17 cellular contexts compared by ENCODE assay signal in genomic region chr16:49883111-49883829, GRCh38. TPM values are rescaled to one million over a fixed set of nuclear protein-coding genes. Genes with fewer than 3 reads are reported as not detected.
"Had no signal": no experiment of that assay in that cellular context is flagged by ENCODE, and none has a peak within 500 bp of the region (broad histone marks: within the 10 kb centered on the region; RNA-seq: fewer than 3 reads in every experiment).

No MANE protein-coding gene starts in this region.

- H3K4me2 ChIP-seq: smooth muscle cell had no signal

- H3K27me3 ChIP-seq: body of pancreas, gastrocnemius medialis had no signal

- H3K36me3 Mint-ChIP-seq: natural killer cell treated with Interleukin-12 subunit alpha and Interleukin-12 subunit beta and Interleukin-15 and Interleukin-18, amount 100 ng/mL, for 72 hours; type B pancreatic cell had no signal

- ATAC-seq: activated T-cell treated with anti-CD3 and anti-CD28 coated beads, Interleukin-2, amount 50 U/mL, for 4 hours; gastrocnemius medialis; natural killer cell treated with Interleukin-12 subunit alpha and Interleukin-12 subunit beta and Interleukin-15 and Interleukin-18, amount 100 ng/mL, for 72 hours; right cardiac atrium; stimulated activated naive CD8-positive, alpha-beta T cell treated with anti-CD3 and anti-CD28 coated beads, Interleukin-15, Interleukin-2, amounts not matched to agents 100 U/mL and 50 U/mL, for 24 hours had no signal

- H3K4me3 Mint-ChIP-seq: activated CD4-positive, alpha-beta memory T cell treated with anti-CD3 and anti-CD28 coated beads, Interleukin-2, amount 10 ng/mL, durations not matched to agents 7 days and 5 days; activated T-cell treated with anti-CD3 and anti-CD28 coated beads, Interleukin-2, amount 50 U/mL, for 4 hours; natural killer cell treated with Interleukin-12 subunit alpha and Interleukin-12 subunit beta and Interleukin-15 and Interleukin-18, amount 100 ng/mL, for 72 hours; type B pancreatic cell had no signal

- H3K4me1 Mint-ChIP-seq: activated CD4-positive, alpha-beta memory T cell treated with anti-CD3 and anti-CD28 coated beads, Interleukin-2, amount 10 ng/mL, durations not matched to agents 7 days and 5 days had no signal

- H3K27ac Mint-ChIP-seq: activated CD4-positive, alpha-beta memory T cell treated with anti-CD3 and anti-CD28 coated beads, Interleukin-2, amount 10 ng/mL, durations not matched to agents 7 days and 5 days; natural killer cell treated with Interleukin-12 subunit alpha and Interleukin-12 subunit beta and Interleukin-15 and Interleukin-18, amount 100 ng/mL, for 72 hours; type B pancreatic cell had no signal

- H3K4me1 ChIP-seq: gastrocnemius medialis, prostate gland had no signal

- DNase-seq: activated CD4-positive, alpha-beta memory T cell treated with anti-CD3 and anti-CD28 coated beads, Interleukin-2, amount 10 ng/mL, durations not matched to agents 7 days and 5 days; activated CD4-positive, alpha-beta T cell treated with anti-CD3 and anti-CD28 coated beads for 4 hours; activated effector memory CD4-positive, alpha-beta T cell treated with Interleukin-2 at 50 U/mL for 16 hours; activated naive CD4-positive, alpha-beta T cell treated with anti-CD3 and anti-CD28 coated beads, Interleukin-2, amount 50 U/mL, for 16 hours; activated T-cell treated with anti-CD3 and anti-CD28 coated beads, Interleukin-2, amount 50 U/mL, for 4 hours; gastrocnemius medialis; right cardiac atrium; stimulated activated CD4-positive, alpha-beta T cell treated with anti-CD3 and anti-CD28 coated beads, Interleukin-4, amount 100 ng/mL, for 4 hours; stimulated activated CD8-positive, alpha-beta memory T cell treated with anti-CD3 and anti-CD28 coated beads, Interleukin-4, amount 100 ng/mL, for 48 hours; stimulated activated naive CD8-positive, alpha-beta T cell treated with anti-CD3 and anti-CD28 coated beads, Interleukin-15, Interleukin-2, amounts not matched to agents 100 U/mL and 50 U/mL, for 24 hours; T-helper 2 cell had no signal

- H3K27ac ChIP-seq: gastrocnemius medialis, prostate gland had no signal

- H3K9me3 Mint-ChIP-seq: activated CD4-positive, alpha-beta memory T cell treated with anti-CD3 and anti-CD28 coated beads, Interleukin-2, amount 10 ng/mL, durations not matched to agents 7 days and 5 days; activated T-cell treated with anti-CD3 and anti-CD28 coated beads, Interleukin-2, amount 50 U/mL, for 4 hours; natural killer cell treated with Interleukin-12 subunit alpha and Interleukin-12 subunit beta and Interleukin-15 and Interleukin-18, amount 100 ng/mL, for 72 hours; type B pancreatic cell had no signal

- H3K27me3 Mint-ChIP-seq: type B pancreatic cell had no signal

- FAIRE-seq: keratinocyte had no signal

- H3K4me3 ChIP-seq: body of pancreas, gastrocnemius medialis, prostate gland, smooth muscle cell had no signal

- H3K9me3 ChIP-seq: body of pancreas, gastrocnemius medialis, prostate gland had no signal

- H3K36me3 ChIP-seq: gastrocnemius medialis, prostate gland had no signal

RNA-seq across cellular contexts. Expression of gene ZNF423, which starts 27.4 kb away (rescaled TPM):
- total RNA-seq: activated CD4-positive, alpha-beta memory T cell treated with anti-CD3 and anti-CD28 coated beads, Interleukin-2, amount 10 ng/mL, durations not matched to agents 7 days and 5 days; natural killer cell treated with Interleukin-12 subunit alpha and Interleukin-12 subunit beta and Interleukin-15 and Interleukin-18, amount 100 ng/mL, for 72 hours had no signal
